In genomic region chr3:182921665-182922355, GRCh38 we compare ENCODE assay signal across 1 cellular context.
A peak's percentile ranks its signal among the peaks of the same experiment; 100 is the strongest.
TF ChIP-seq lines count a peak whose summit lies in the region.

No MANE protein-coding gene starts in this region.

TF ChIP-seq in K562, 482 proteins besides CTCF, POLR2A, EP300 and RAD21 (continued from another document and continues in another):
- TF ChIP-seq, protein P1, sequence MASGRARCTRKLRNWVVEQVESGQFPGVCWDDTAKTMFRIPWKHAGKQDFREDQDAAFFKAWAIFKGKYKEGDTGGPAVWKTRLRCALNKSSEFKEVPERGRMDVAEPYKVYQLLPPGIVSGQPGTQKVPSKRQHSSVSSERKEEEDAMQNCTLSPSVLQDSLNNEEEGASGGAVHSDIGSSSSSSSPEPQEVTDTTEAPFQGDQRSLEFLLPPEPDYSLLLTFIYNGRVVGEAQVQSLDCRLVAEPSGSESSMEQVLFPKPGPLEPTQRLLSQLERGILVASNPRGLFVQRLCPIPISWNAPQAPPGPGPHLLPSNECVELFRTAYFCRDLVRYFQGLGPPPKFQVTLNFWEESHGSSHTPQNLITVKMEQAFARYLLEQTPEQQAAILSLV (tag; IDR thresholded peaks at IDR 0.05) = peak; percentile 60; the same call in 1 of the 2 replicates
- TF ChIP-seq CREB3 (tag; conservative IDR thresholded peaks at IDR 0.05; ENCODE audit: low read depth) = no peak
- TF ChIP-seq ZSCAN32 (CRISPR knock-in tag; IDR thresholded peaks at IDR 0.05) = peak; percentile 74; the same call in 1 of the 2 replicates
- peak; percentile 17; the same call in 1 of the 2 replicates for TF ChIP-seq SOX6 (IDR thresholded peaks at IDR 0.05)
- 0 out of 2 replicates have a peak, but pooled peaks have one; percentile 29 for TF ChIP-seq ZNF79 (CRISPR knock-in tag; IDR thresholded peaks at IDR 0.05; ENCODE audit: low read depth)
- TF ChIP-seq, protein P2, sequence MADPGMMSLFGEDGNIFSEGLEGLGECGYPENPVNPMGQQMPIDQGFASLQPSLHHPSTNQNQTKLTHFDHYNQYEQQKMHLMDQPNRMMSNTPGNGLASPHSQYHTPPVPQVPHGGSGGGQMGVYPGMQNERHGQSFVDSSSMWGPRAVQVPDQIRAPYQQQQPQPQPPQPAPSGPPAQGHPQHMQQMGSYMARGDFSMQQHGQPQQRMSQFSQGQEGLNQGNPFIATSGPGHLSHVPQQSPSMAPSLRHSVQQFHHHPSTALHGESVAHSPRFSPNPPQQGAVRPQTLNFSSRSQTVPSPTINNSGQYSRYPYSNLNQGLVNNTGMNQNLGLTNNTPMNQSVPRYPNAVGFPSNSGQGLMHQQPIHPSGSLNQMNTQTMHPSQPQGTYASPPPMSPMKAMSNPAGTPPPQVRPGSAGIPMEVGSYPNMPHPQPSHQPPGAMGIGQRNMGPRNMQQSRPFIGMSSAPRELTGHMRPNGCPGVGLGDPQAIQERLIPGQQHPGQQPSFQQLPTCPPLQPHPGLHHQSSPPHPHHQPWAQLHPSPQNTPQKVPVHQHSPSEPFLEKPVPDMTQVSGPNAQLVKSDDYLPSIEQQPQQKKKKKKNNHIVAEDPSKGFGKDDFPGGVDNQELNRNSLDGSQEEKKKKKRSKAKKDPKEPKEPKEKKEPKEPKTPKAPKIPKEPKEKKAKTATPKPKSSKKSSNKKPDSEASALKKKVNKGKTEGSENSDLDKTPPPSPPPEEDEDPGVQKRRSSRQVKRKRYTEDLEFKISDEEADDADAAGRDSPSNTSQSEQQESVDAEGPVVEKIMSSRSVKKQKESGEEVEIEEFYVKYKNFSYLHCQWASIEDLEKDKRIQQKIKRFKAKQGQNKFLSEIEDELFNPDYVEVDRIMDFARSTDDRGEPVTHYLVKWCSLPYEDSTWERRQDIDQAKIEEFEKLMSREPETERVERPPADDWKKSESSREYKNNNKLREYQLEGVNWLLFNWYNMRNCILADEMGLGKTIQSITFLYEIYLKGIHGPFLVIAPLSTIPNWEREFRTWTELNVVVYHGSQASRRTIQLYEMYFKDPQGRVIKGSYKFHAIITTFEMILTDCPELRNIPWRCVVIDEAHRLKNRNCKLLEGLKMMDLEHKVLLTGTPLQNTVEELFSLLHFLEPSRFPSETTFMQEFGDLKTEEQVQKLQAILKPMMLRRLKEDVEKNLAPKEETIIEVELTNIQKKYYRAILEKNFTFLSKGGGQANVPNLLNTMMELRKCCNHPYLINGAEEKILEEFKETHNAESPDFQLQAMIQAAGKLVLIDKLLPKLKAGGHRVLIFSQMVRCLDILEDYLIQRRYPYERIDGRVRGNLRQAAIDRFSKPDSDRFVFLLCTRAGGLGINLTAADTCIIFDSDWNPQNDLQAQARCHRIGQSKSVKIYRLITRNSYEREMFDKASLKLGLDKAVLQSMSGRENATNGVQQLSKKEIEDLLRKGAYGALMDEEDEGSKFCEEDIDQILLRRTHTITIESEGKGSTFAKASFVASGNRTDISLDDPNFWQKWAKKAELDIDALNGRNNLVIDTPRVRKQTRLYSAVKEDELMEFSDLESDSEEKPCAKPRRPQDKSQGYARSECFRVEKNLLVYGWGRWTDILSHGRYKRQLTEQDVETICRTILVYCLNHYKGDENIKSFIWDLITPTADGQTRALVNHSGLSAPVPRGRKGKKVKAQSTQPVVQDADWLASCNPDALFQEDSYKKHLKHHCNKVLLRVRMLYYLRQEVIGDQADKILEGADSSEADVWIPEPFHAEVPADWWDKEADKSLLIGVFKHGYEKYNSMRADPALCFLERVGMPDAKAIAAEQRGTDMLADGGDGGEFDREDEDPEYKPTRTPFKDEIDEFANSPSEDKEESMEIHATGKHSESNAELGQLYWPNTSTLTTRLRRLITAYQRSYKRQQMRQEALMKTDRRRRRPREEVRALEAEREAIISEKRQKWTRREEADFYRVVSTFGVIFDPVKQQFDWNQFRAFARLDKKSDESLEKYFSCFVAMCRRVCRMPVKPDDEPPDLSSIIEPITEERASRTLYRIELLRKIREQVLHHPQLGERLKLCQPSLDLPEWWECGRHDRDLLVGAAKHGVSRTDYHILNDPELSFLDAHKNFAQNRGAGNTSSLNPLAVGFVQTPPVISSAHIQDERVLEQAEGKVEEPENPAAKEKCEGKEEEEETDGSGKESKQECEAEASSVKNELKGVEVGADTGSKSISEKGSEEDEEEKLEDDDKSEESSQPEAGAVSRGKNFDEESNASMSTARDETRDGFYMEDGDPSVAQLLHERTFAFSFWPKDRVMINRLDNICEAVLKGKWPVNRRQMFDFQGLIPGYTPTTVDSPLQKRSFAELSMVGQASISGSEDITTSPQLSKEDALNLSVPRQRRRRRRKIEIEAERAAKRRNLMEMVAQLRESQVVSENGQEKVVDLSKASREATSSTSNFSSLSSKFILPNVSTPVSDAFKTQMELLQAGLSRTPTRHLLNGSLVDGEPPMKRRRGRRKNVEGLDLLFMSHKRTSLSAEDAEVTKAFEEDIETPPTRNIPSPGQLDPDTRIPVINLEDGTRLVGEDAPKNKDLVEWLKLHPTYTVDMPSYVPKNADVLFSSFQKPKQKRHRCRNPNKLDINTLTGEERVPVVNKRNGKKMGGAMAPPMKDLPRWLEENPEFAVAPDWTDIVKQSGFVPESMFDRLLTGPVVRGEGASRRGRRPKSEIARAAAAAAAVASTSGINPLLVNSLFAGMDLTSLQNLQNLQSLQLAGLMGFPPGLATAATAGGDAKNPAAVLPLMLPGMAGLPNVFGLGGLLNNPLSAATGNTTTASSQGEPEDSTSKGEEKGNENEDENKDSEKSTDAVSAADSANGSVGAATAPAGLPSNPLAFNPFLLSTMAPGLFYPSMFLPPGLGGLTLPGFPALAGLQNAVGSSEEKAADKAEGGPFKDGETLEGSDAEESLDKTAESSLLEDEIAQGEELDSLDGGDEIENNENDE (IDR thresholded peaks at IDR 0.05; ENCODE audit: low read depth, low read length) = no peak
- no peak for TF ChIP-seq RAD51 (IDR thresholded peaks at IDR 0.05; ENCODE audit: borderline replicate concordance, low read depth)
- 0 out of 2 replicates have a peak, but pooled peaks have one; percentile 18 for TF ChIP-seq MAFG (tag; conservative IDR thresholded peaks at IDR 0.05)
- TF ChIP-seq KDM1A (IDR thresholded peaks at IDR 0.05) = no peak
- TF ChIP-seq FIP1L1 (IDR thresholded peaks at IDR 0.05; ENCODE audit: low read depth, low read length, poor library complexity, severe bottlenecking) = no peak
- TF ChIP-seq, protein P3, sequence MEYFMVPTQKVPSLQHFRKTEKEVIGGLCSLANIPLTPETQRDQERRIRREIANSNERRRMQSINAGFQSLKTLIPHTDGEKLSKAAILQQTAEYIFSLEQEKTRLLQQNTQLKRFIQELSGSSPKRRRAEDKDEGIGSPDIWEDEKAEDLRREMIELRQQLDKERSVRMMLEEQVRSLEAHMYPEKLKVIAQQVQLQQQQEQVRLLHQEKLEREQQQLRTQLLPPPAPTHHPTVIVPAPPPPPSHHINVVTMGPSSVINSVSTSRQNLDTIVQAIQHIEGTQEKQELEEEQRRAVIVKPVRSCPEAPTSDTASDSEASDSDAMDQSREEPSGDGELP (CRISPR knock-in tag; IDR thresholded peaks at IDR 0.05; ENCODE audit: borderline replicate concordance) = no peak
- TF ChIP-seq ZNF217 (CRISPR knock-in tag; IDR thresholded peaks at IDR 0.05) = no peak
- peak; percentile 56; the same call in 1 of the 2 replicates for TF ChIP-seq ZNF395 (CRISPR knock-in tag; IDR thresholded peaks at IDR 0.05)
- TF ChIP-seq, protein P4, sequence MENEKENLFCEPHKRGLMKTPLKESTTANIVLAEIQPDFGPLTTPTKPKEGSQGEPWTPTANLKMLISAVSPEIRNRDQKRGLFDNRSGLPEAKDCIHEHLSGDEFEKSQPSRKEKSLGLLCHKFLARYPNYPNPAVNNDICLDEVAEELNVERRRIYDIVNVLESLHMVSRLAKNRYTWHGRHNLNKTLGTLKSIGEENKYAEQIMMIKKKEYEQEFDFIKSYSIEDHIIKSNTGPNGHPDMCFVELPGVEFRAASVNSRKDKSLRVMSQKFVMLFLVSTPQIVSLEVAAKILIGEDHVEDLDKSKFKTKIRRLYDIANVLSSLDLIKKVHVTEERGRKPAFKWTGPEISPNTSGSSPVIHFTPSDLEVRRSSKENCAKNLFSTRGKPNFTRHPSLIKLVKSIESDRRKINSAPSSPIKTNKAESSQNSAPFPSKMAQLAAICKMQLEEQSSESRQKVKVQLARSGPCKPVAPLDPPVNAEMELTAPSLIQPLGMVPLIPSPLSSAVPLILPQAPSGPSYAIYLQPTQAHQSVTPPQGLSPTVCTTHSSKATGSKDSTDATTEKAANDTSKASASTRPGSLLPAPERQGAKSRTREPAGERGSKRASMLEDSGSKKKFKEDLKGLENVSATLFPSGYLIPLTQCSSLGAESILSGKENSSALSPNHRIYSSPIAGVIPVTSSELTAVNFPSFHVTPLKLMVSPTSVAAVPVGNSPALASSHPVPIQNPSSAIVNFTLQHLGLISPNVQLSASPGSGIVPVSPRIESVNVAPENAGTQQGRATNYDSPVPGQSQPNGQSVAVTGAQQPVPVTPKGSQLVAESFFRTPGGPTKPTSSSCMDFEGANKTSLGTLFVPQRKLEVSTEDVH (IDR thresholded peaks at IDR 0.05; ENCODE audit: low read depth, partially characterized antibody) = no peak
- TF ChIP-seq RFX5 (IDR thresholded peaks at IDR 0.05; ENCODE audit: low read depth, low read length) = no peak
- TF ChIP-seq, protein P5, sequence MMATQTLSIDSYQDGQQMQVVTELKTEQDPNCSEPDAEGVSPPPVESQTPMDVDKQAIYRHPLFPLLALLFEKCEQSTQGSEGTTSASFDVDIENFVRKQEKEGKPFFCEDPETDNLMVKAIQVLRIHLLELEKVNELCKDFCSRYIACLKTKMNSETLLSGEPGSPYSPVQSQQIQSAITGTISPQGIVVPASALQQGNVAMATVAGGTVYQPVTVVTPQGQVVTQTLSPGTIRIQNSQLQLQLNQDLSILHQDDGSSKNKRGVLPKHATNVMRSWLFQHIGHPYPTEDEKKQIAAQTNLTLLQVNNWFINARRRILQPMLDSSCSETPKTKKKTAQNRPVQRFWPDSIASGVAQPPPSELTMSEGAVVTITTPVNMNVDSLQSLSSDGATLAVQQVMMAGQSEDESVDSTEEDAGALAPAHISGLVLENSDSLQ (IDR thresholded peaks at IDR 0.05) = peak; percentile 66
- TF ChIP-seq ZNF583 (CRISPR knock-in tag; IDR thresholded peaks at IDR 0.05) = no peak
- peak; percentile 35; the same call in 1 of the 2 replicates for TF ChIP-seq TAL1 (IDR thresholded peaks at IDR 0.05)
- no peak for TF ChIP-seq CC2D1A (IDR thresholded peaks at IDR 0.05)
- TF ChIP-seq LCOR (CRISPR knock-in tag; IDR thresholded peaks at IDR 0.05) = no peak
- peak; percentile 66 for TF ChIP-seq TEAD4 (IDR thresholded peaks at IDR 0.05; ENCODE audit: low read length)
- TF ChIP-seq TEAD4 (CRISPR knock-in tag; IDR thresholded peaks at IDR 0.05; ENCODE audit: borderline replicate concordance) = no peak
- no peak for TF ChIP-seq TFAM (CRISPR knock-in tag; conservative IDR thresholded peaks at IDR 0.05)
- TF ChIP-seq, protein P6, sequence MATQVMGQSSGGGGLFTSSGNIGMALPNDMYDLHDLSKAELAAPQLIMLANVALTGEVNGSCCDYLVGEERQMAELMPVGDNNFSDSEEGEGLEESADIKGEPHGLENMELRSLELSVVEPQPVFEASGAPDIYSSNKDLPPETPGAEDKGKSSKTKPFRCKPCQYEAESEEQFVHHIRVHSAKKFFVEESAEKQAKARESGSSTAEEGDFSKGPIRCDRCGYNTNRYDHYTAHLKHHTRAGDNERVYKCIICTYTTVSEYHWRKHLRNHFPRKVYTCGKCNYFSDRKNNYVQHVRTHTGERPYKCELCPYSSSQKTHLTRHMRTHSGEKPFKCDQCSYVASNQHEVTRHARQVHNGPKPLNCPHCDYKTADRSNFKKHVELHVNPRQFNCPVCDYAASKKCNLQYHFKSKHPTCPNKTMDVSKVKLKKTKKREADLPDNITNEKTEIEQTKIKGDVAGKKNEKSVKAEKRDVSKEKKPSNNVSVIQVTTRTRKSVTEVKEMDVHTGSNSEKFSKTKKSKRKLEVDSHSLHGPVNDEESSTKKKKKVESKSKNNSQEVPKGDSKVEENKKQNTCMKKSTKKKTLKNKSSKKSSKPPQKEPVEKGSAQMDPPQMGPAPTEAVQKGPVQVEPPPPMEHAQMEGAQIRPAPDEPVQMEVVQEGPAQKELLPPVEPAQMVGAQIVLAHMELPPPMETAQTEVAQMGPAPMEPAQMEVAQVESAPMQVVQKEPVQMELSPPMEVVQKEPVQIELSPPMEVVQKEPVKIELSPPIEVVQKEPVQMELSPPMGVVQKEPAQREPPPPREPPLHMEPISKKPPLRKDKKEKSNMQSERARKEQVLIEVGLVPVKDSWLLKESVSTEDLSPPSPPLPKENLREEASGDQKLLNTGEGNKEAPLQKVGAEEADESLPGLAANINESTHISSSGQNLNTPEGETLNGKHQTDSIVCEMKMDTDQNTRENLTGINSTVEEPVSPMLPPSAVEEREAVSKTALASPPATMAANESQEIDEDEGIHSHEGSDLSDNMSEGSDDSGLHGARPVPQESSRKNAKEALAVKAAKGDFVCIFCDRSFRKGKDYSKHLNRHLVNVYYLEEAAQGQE (CRISPR knock-in tag; IDR thresholded peaks at IDR 0.05; ENCODE audit: low read depth) = no peak
- no peak for TF ChIP-seq ZNF175 (CRISPR knock-in tag; IDR thresholded peaks at IDR 0.05; ENCODE audit: low read depth)
- TF ChIP-seq, protein P7, sequence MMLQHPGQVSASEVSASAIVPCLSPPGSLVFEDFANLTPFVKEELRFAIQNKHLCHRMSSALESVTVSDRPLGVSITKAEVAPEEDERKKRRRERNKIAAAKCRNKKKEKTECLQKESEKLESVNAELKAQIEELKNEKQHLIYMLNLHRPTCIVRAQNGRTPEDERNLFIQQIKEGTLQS (IDR thresholded peaks at IDR 0.05) = peak; percentile 94
- TF ChIP-seq, protein P7 (CRISPR knock-in tag; conservative IDR thresholded peaks at IDR 0.05) = no peak
- no peak for TF ChIP-seq BRD4 (IDR thresholded peaks at IDR 0.05)
- no peak for TF ChIP-seq ZNF76 (CRISPR knock-in tag; IDR thresholded peaks at IDR 0.05; ENCODE audit: borderline replicate concordance)
- no peak for TF ChIP-seq ZNF134 (CRISPR knock-in tag; conservative IDR thresholded peaks at IDR 0.05)
- 0 out of 2 replicates have a peak, but pooled peaks have one; percentile 28 for TF ChIP-seq TARDBP (IDR thresholded peaks at IDR 0.05)
